ENCODE assay signal across 14 cellular contexts in genomic region chr11:110989734-110990133, GRCh38.
DNase-seq lines count a peak whose midpoint lies in the region; ATAC-seq and TF ChIP-seq lines count a peak whose summit lies in the region.
"Had no signal": no experiment of that assay in that cellular context is flagged by ENCODE, and none has a peak within 500 bp of the region (broad histone marks: within the 10 kb centered on the region; RNA-seq: fewer than 3 reads in every experiment).

No MANE protein-coding gene starts in this region.

- H3K4me3 ChIP-seq in choroid plexus epithelial cell (ENCODE audit: low read depth, low read length): no peak overlapping the region
- H3K4me3 ChIP-seq: skin epidermis had no signal

- no peak for ATAC-seq in HG02763 (IDR thresholded peaks at IDR 0.05; ENCODE audit: unreplicated experiment)
- ATAC-seq in GM18868 (IDR thresholded peaks at IDR 0.05; ENCODE audit: unreplicated experiment): no peak

- H3K27ac Mint-ChIP-seq in progenitor cell of endocrine pancreas: no peak overlapping the region
- H3K27ac Mint-ChIP-seq: T-helper 2 cell treated with Interferon-gamma antibody and Interleukin-4, amounts not matched to agents 5 μg/mL and 100 μg/mL, for 36 hours had no signal

- no peaks in the 10 kb centered on the region for H3K9me3 Mint-ChIP-seq in progenitor cell of endocrine pancreas (ENCODE audit: low read depth)
- H3K9me3 Mint-ChIP-seq: T-helper 2 cell treated with Interferon-gamma antibody and Interleukin-4, amounts not matched to agents 5 μg/mL and 100 μg/mL, for 36 hours had no signal

- H3K27me3 Mint-ChIP-seq in progenitor cell of endocrine pancreas: peaks cover 5% of the 10 kb centered on the region

- H3K36me3 Mint-ChIP-seq in progenitor cell of endocrine pancreas (ENCODE audit: insufficient read depth): no peaks in the 10 kb centered on the region

- TF ChIP-seq CTCF in choroid plexus epithelial cell (conservative IDR thresholded peaks at IDR 0.05; ENCODE audit: low read depth, low read length) (no peak), progenitor cell of endocrine pancreas (IDR thresholded peaks at IDR 0.05; ENCODE audit: unreplicated experiment) (no peak)

- H3K4me3 Mint-ChIP-seq in progenitor cell of endocrine pancreas (ENCODE audit: low read depth): no peak overlapping the region
- H3K4me3 Mint-ChIP-seq: T-helper 2 cell treated with Interferon-gamma antibody and Interleukin-4, amounts not matched to agents 5 μg/mL and 100 μg/mL, for 36 hours had no signal

- no peaks in the 10 kb centered on the region for H3K4me1 Mint-ChIP-seq in progenitor cell of endocrine pancreas (ENCODE audit: low read depth)

- DNase-seq in EH (ENCODE audit: low read depth): peak; percentile 42
- DNase-seq in NCI-H2171 treated with DMSO at 0.1 percent for 48 hours (lab: John Stamatoyannopoulos, UW): peak; percentile 81
- peak; percentile 97 for DNase-seq in choroid plexus epithelial cell (ENCODE audit: low read depth)
- DNase-seq in pons (ENCODE audit: low spot score): peak; percentile 5
- no peak for DNase-seq in amygdala (lab: John Stamatoyannopoulos, UW)
- no peak for DNase-seq in progenitor cell of endocrine pancreas (ENCODE audit: low spot score, unreplicated experiment)
- DNase-seq: activated CD4-positive, alpha-beta T cell treated with anti-CD3 and anti-CD28 coated beads, Interleukin-2, amount 50 U/mL, for 4 hours; activated effector memory CD4-positive, alpha-beta T cell treated with anti-CD3 and anti-CD28 coated beads, Interleukin-2, amount 50 U/mL, for 16 hours; caudate nucleus; NCI-H1436 had no signal

Comparison
In these comparisons a context has a peak if more than half of its experiments do, and no peak if none do; other contexts are left out.
1. DNase-seq: peak in EH (single experiment), NCI-H2171 treated with DMSO at 0.1 percent for 48 hours (single experiment), choroid plexus epithelial cell (single experiment) and pons (single experiment); none in amygdala (0 of 56) and progenitor cell of endocrine pancreas (single experiment).